ENCODE assay signal across 22 cellular contexts in genomic region chr21:40227111-40227510, GRCh38.
"Had no signal": no experiment of that assay in that cellular context is flagged by ENCODE, and none has a peak within 500 bp of the region (broad histone marks: within the 10 kb centered on the region; RNA-seq: fewer than 3 reads in every experiment).

No MANE protein-coding gene starts in this region.

- H3K27ac ChIP-seq: colonic mucosa, epithelial cell of prostate, esophagus squamous epithelium, gastrocnemius medialis, heart right ventricle, left lung, lower lobe of right lung had no signal

- H3K36me3 ChIP-seq: colonic mucosa, esophagus squamous epithelium, gastrocnemius medialis, heart right ventricle, left lung, lower lobe of right lung had no signal

- H3K4me3 ChIP-seq: colonic mucosa, esophagus squamous epithelium, gastrocnemius medialis, heart right ventricle, left lung, lower lobe of right lung, mucosa of descending colon had no signal

- H3K27me3 ChIP-seq: colonic mucosa, esophagus squamous epithelium, gastrocnemius medialis, left lung had no signal

- H3K9me3 ChIP-seq: colonic mucosa, esophagus squamous epithelium, gastrocnemius medialis, heart right ventricle, left lung, lower lobe of right lung, mucosa of descending colon had no signal

- H3K4me1 ChIP-seq: colonic mucosa, esophagus squamous epithelium, gastrocnemius medialis, heart right ventricle, left lung, lower lobe of right lung had no signal

- ATAC-seq: effector memory CD8-positive, alpha-beta T cell; esophagus mucosa; gastrocnemius medialis; heart right ventricle; left cardiac atrium; left lung; left ventricle myocardium superior; lower lobe of right lung; mucosa of descending colon had no signal

- DNase-seq: colonic mucosa; cortex of kidney; effector CD8-positive, alpha-beta T cell; effector memory CD8-positive, alpha-beta T cell; endodermal cell; erythroblast; esophagus squamous epithelium; foreskin fibroblast; foreskin melanocyte; gastrocnemius medialis; glutamatergic neuron; head of caudate nucleus; heart right ventricle; hippocampal formation; left cardiac atrium; left lung; left ventricle myocardium superior; lower lobe of right lung; mesenchymal stem cell; mucosa of descending colon had no signal
